Comparison of ENCODE assay signal across 31 cellular contexts in the genomic region with DNA sequence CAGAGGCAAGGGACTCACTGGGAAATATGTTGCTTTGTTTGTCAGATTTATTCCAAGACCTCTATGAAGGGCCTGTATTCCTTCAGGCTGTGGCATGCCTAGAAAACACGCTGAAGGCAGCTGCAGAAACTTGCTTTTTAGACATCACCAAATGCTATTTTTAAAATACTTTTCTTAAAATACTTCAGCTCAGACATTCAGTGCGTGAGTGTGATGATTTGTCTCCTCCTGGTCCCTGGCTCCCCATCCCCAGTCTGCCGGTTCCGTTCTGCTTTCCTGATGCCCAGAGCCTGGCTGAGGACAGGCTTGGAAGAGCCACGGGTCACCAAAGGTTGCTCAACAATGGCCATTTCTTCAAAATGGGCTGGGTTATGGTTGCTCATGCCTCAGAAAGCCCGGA. TPM values are rescaled to one million over a fixed set of nuclear protein-coding genes. Genes with fewer than 3 reads are reported as not detected.
"Had no signal": no experiment of that assay in that cellular context is flagged by ENCODE, and none has a peak within 500 bp of the region (broad histone marks: within the 10 kb centered on the region; RNA-seq: fewer than 3 reads in every experiment).

No MANE protein-coding gene starts in this region.

- ATAC-seq: activated CD8-positive, alpha-beta memory T cell treated with anti-CD3 and anti-CD28 coated beads, Interleukin-2, amount 10 ng/mL, durations not matched to agents 7 days and 5 days; T-helper 17 cell had no signal

- H3K4me3 Mint-ChIP-seq: activated B cell treated with CpG ODN at 0.5 μM for 24 hours; activated CD4-positive, alpha-beta T cell treated with anti-CD3 and anti-CD28 coated beads, Interleukin-2, amount 10 ng/mL, durations not matched to agents 24 days and 14 days; activated CD8-positive, alpha-beta memory T cell treated with anti-CD3 and anti-CD28 coated beads, Interleukin-2, amount 10 ng/mL, durations not matched to agents 7 days and 5 days; activated naive CD4-positive, alpha-beta T cell treated with anti-CD3 and anti-CD28 coated beads, Interleukin-2, amount 50 U/mL, for 24 hours; activated T-cell treated with anti-CD3 and anti-CD28 coated beads, Interleukin-2, amount 50 U/mL, for 24 hours; activated T-helper 1 cell treated with anti-CD3 and anti-CD28 coated beads, Interleukin-12 subunit alpha, Interleukin-12 subunit beta, Interleukin-2, Interleukin-4 antibody, amounts not matched to agents 30 ng/mL and 10 ng/mL and 1 ng/mL, durations not matched to agents 14 hours and 24 hours and 36 hours; IgD-negative memory B cell; T-helper 17 cell had no signal

- H3K9me3 Mint-ChIP-seq: activated CD4-positive, alpha-beta T cell treated with anti-CD3 and anti-CD28 coated beads, Interleukin-2, amount 10 ng/mL, durations not matched to agents 24 days and 14 days; activated naive CD4-positive, alpha-beta T cell treated with anti-CD3 and anti-CD28 coated beads, Interleukin-2, amount 50 U/mL, for 24 hours; activated T-cell treated with anti-CD3 and anti-CD28 coated beads, Interleukin-2, amount 50 U/mL, for 24 hours had no signal

- H3K4me3 ChIP-seq: breast epithelium, Peyer's patch had no signal

- H3K4me1 Mint-ChIP-seq: activated B cell treated with CpG ODN at 0.5 μM for 24 hours; activated CD4-positive, alpha-beta T cell treated with anti-CD3 and anti-CD28 coated beads, Interleukin-2, amount 10 ng/mL, durations not matched to agents 24 days and 14 days; activated CD8-positive, alpha-beta memory T cell treated with anti-CD3 and anti-CD28 coated beads, Interleukin-2, amount 10 ng/mL, durations not matched to agents 7 days and 5 days; activated naive CD4-positive, alpha-beta T cell treated with anti-CD3 and anti-CD28 coated beads, Interleukin-2, amount 50 U/mL, for 24 hours had no signal

- H3K36me3 Mint-ChIP-seq: activated CD8-positive, alpha-beta memory T cell treated with anti-CD3 and anti-CD28 coated beads, Interleukin-2, amount 10 ng/mL, durations not matched to agents 7 days and 5 days; activated naive CD4-positive, alpha-beta T cell treated with anti-CD3 and anti-CD28 coated beads, Interleukin-2, amount 50 U/mL, for 24 hours; IgD-negative memory B cell had no signal

- H3K4me1 ChIP-seq: breast epithelium, Peyer's patch had no signal

- H3K9me3 ChIP-seq: breast epithelium, Peyer's patch had no signal

- H3K27ac Mint-ChIP-seq: activated B cell treated with CpG ODN at 0.5 μM for 24 hours; activated CD4-positive, alpha-beta T cell treated with anti-CD3 and anti-CD28 coated beads, Interleukin-2, amount 10 ng/mL, durations not matched to agents 24 days and 14 days; activated CD8-positive, alpha-beta memory T cell treated with anti-CD3 and anti-CD28 coated beads, Interleukin-2, amount 10 ng/mL, durations not matched to agents 7 days and 5 days; activated naive CD4-positive, alpha-beta T cell treated with anti-CD3 and anti-CD28 coated beads, Interleukin-2, amount 50 U/mL, for 24 hours; activated T-cell treated with anti-CD3 and anti-CD28 coated beads, Interleukin-2, amount 50 U/mL, for 24 hours; activated T-helper 1 cell treated with anti-CD3 and anti-CD28 coated beads, Interleukin-12 subunit alpha, Interleukin-12 subunit beta, Interleukin-2, Interleukin-4 antibody, amounts not matched to agents 30 ng/mL and 10 ng/mL and 1 ng/mL, durations not matched to agents 14 hours and 24 hours and 36 hours; IgD-negative memory B cell; T-helper 17 cell had no signal

- H3K27ac ChIP-seq: breast epithelium, Peyer's patch had no signal

- H3K27me3 ChIP-seq: Peyer's patch had no signal

- H3K36me3 ChIP-seq: breast epithelium, Peyer's patch had no signal

- DNase-seq: activated B cell treated with CpG ODN at 0.5 μM for 24 hours; activated CD4-positive, alpha-beta T cell treated with anti-CD3 and anti-CD28 coated beads for 1 hour; activated CD4-positive, alpha-beta T cell treated with anti-CD3 and anti-CD28 coated beads, Interleukin-2, amount 10 ng/mL, durations not matched to agents 24 days and 14 days; activated CD4-positive, alpha-beta T cell treated with anti-CD3 and anti-CD28 coated beads, Interleukin-2, amount 50 U/mL, for 48 hours; activated CD8-positive, alpha-beta memory T cell treated with anti-CD3 and anti-CD28 coated beads, Interleukin-2, amount 10 ng/mL, durations not matched to agents 7 days and 5 days; activated effector memory CD4-positive, alpha-beta T cell treated with Interleukin-2 at 50 U/mL for 16 hours; activated naive CD4-positive, alpha-beta T cell; activated T-cell treated with anti-CD3 and anti-CD28 coated beads, Interleukin-2, amount 50 U/mL, for 24 hours; KG1; NCI-H1048; NCI-H146; NCI-H1930; NCI-H2171; NCI-H2227 treated with DMSO at 0.1 percent for 48 hours; NCI-H526 treated with DMSO at 0.1 percent for 48 hours; NCI-H82; NK-92 treated with Interleukin-12 subunit alpha and Interleukin-12 subunit beta, amount 100 ng/mL, for 24 hours; OCI-M1; SIG-M5; T-helper 17 cell; T-helper 9 cell had no signal

- FAIRE-seq: TTC549 had no signal

RNA-seq across cellular contexts. Expression of gene PSAPL1, which starts 55.0 kb away (rescaled TPM):
- total RNA-seq: activated B cell treated with CpG ODN at 0.5 μM for 24 hours; activated CD4-positive, alpha-beta T cell treated with anti-CD3 and anti-CD28 coated beads, Interleukin-2, amount 10 ng/mL, durations not matched to agents 24 days and 14 days; activated CD8-positive, alpha-beta memory T cell treated with anti-CD3 and anti-CD28 coated beads, Interleukin-2, amount 10 ng/mL, durations not matched to agents 7 days and 5 days; activated T-helper 1 cell treated with anti-CD3 and anti-CD28 coated beads, Interleukin-12 subunit alpha, Interleukin-12 subunit beta, Interleukin-2, Interleukin-4 antibody, amounts not matched to agents 30 ng/mL and 10 ng/mL and 1 ng/mL, durations not matched to agents 14 hours and 24 hours and 36 hours; aorta; LHCN-M2; M059J; NCI-H460; Peyer's patch; T-helper 17 cell had no signal
- polyA plus RNA-seq: aorta, IgD-negative memory B cell had no signal
